Comparison of ENCODE assay signal across 9 cellular contexts in the genomic region with DNA sequence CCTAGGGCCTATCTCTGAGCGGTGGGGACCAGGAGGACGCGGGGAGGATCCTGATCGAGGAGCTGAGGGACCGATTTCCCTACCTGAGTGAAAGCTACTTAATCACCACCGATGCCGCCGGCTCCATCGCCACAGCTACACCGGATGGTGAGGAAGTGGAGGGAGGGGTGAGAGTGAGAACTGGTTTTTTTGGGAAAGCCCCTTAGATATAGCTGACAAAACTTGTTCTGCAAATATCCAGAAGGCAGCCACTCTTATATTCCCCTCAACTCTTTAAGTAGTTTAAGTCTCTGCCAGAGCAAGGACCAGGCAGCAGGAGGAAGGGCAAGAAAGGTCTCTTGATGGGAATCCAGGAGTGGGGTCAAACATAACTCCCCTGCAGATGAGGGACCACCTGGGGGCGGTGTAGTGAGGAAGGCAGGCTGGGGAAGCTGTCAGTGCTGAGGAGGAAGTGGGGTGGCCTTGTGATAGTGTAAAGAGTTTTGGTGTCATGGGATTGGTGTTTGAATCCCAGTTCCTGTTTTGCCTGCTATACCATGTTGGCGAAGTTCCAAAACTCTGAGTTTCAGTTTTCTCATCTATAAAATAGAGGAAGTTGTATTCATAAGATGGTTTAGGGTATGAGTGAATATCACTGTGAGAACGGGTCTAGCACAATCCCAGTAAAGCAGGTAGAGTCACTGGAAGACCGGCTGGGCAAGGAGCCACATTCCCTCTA. TPM values are rescaled to one million over a fixed set of nuclear protein-coding genes. Genes with fewer than 3 reads are reported as not detected.
DNase-seq lines count a peak whose midpoint lies in the region; ATAC-seq, FAIRE-seq and TF ChIP-seq lines count a peak whose summit lies in the region.
"Had no signal": no experiment of that assay in that cellular context is flagged by ENCODE, and none has a peak within 500 bp of the region (broad histone marks: within the 10 kb centered on the region; RNA-seq: fewer than 3 reads in every experiment).

No MANE protein-coding gene starts in this region.

- CTCF ChIA-PET in GM12878 (lab: Yijun Ruan, JAX): interaction anchor here (0.6 to 5.5 kb wide), 20 partner anchors 10 to 1686 kb away, joined by 3 to 101 read pairs (median 8); a partner anchor contains a TSS

- peak overlapping the region; percentile 70 for H3K4me3 ChIP-seq in GM12878
- H3K4me3 ChIP-seq: SJSA1 had no signal

- peak overlapping the region; percentile 91 for H3K27ac Mint-ChIP-seq in T-helper 1 cell treated with Interleukin-12 subunit alpha and Interleukin-12 subunit beta and Interleukin-4 antibody, amounts not matched to agents 30 μg/mL and 1 μg/mL, for 36 hours

- H2AFZ ChIP-seq in GM12878 (ENCODE audit: control insufficient read depth, low read depth, low read length): peak overlapping the region; percentile 25; the same call in 1 of the 2 replicates

- H3K9me3 Mint-ChIP-seq in T-helper 1 cell treated with Interleukin-12 subunit alpha and Interleukin-12 subunit beta and Interleukin-4 antibody, amounts not matched to agents 30 μg/mL and 1 μg/mL, for 36 hours: no peaks in the 10 kb centered on the region

- peak; percentile 22 to 83; a peak in 3 of 4 replicates for TF ChIP-seq EP300 in GM12878 (IDR thresholded peaks at IDR 0.05; ENCODE audit: borderline replicate concordance in 1 of 2, control insufficient read depth in 1 of 2, low read depth in 2 of 2, low read length in 2 of 2)

- 0 out of 2 replicates have a peak, but pooled peaks have one; percentile 4 for TF ChIP-seq RAD21 in GM12878 (IDR thresholded peaks at IDR 0.05; ENCODE audit: insufficient read depth, low read depth, low read length)

- no peaks in the 10 kb centered on the region for H3K27me3 Mint-ChIP-seq in T-helper 1 cell treated with Interleukin-12 subunit alpha and Interleukin-12 subunit beta and Interleukin-4 antibody, amounts not matched to agents 30 μg/mL and 1 μg/mL, for 36 hours (ENCODE audit: low read depth)

- no peaks in the 10 kb centered on the region for H3K9me3 ChIP-seq in GM12878 (replicated peaks; ENCODE audit: control insufficient read depth, insufficient read depth, low read length)
- H3K9me3 ChIP-seq: SJSA1 had no signal

- TF ChIP-seq POLR2A in GM12878 (IDR thresholded peaks at IDR 0.05; ENCODE audit: low read depth, low read length): peak; percentile 62

- H3K27ac ChIP-seq in GM12878 (ENCODE audit: control insufficient read depth, insufficient read depth): peak overlapping the region; percentile 95
- H3K27ac ChIP-seq: SJSA1 had no signal

- peaks cover 32% of the 10 kb centered on the region for H3K4me1 ChIP-seq in GM12878 (ENCODE audit: control insufficient read depth, insufficient read depth, low read length)

- WGBS in GM12878 (ENCODE audit: insufficient coverage, insufficient replicate concordance, low lambda C conversion rate, missing lambda C conversion rate): 3% methylated on average over 14 of the region's 14 CpGs

- peak overlapping the region; percentile 83 for H3K4me3 Mint-ChIP-seq in T-helper 1 cell treated with Interleukin-12 subunit alpha and Interleukin-12 subunit beta and Interleukin-4 antibody, amounts not matched to agents 30 μg/mL and 1 μg/mL, for 36 hours

- peaks cover 64% of the 10 kb centered on the region for H3K4me1 Mint-ChIP-seq in T-helper 1 cell treated with Interleukin-12 subunit alpha and Interleukin-12 subunit beta and Interleukin-4 antibody, amounts not matched to agents 30 μg/mL and 1 μg/mL, for 36 hours (ENCODE audit: low read depth)

- peak; percentile 94 for DNase-seq in GM12878 (ENCODE audit: low read depth, low spot score)
- peak; percentile 32 for DNase-seq in putamen (ENCODE audit: low spot score)
- no peak for DNase-seq in dedifferentiated amniotic fluid mesenchymal stem cell (ENCODE audit: extremely low spot score)
- no peak for DNase-seq in sciatic nerve (ENCODE audit: low spot score)
- no peak for DNase-seq in NCI-H345 (lab: John Stamatoyannopoulos, UW)

- intact Hi-C loops in GM12878 (cut with micrococcal nuclease; ENCODE audit: unreplicated experiment) (loop anchor here (2.0 kb wide), 1 partner anchor 59 kb away; a partner anchor contains a TSS), sciatic nerve (cut with DNase I) (no loop called here)

- H4K20me1 ChIP-seq in GM12878 (ENCODE audit: control insufficient read depth, insufficient read depth): no peaks in the 10 kb centered on the region

- peak; percentile 52 for ATAC-seq in GM18868 (IDR thresholded peaks at IDR 0.05; ENCODE audit: unreplicated experiment)
- peak; percentile 36 for ATAC-seq in HG03060 (IDR thresholded peaks at IDR 0.05; ENCODE audit: low read depth, unreplicated experiment)
- ATAC-seq in GM12878: peak; percentile 55
- ATAC-seq in sciatic nerve: no peak

- H3K9ac ChIP-seq in GM12878 (ENCODE audit: control insufficient read depth, insufficient read depth, low read length): peak overlapping the region; percentile 78

- POLR2A ChIA-PET in GM12878 (lab: Charles Lee): interaction anchor here (0.5 to 8.3 kb wide), 13 partner anchors 8 to 1651 kb away, joined by 3 to 62 read pairs (median 5); a partner anchor contains a TSS

- H3K36me3 ChIP-seq in GM12878 (ENCODE audit: control insufficient read depth in 2 of 2, insufficient read depth in 2 of 2, low read length in 1 of 2): peaks cover 11 to 30% of the 10 kb centered on the region in 2 experiments

- RAD21 ChIA-PET in GM12878 (lab: Charles Lee; ENCODE audit: unreplicated experiment): interaction anchor here (0.8 to 5.8 kb wide), 12 partner anchors 8 to 281 kb away, joined by 3 to 77 read pairs (median 7); a partner anchor contains a TSS

- BruUV-seq in GM12878 (replicated peaks; lab: Mats Ljungman, UMichigan): no TSS peak

- in situ Hi-C loops in GM12878 (cut with MboI): no loop called here

- FAIRE-seq in GM12878 (lab: Jason Lieb, UNC): peak; percentile 94

- no peaks in the 10 kb centered on the region for H3K27me3 ChIP-seq in GM12878 (replicated peaks in 1 of 2; ENCODE audit: control insufficient read depth in 2 of 2, insufficient read depth in 2 of 2, low read length in 1 of 2)
- H3K27me3 ChIP-seq: SJSA1 had no signal

- TF ChIP-seq CTCF in GM12878 (IDR thresholded peaks at IDR 0.05 in 2 of 3, conservative IDR thresholded peaks at IDR 0.05 in 1 of 3; ENCODE audit: control insufficient read depth in 2 of 3, extremely low read depth in 1 of 3, insufficient read depth in 1 of 3, low read depth in 3 of 3, low read length in 3 of 3): peak; percentile 50 to 52 (median 52)

- H3K4me2 ChIP-seq in GM12878 (ENCODE audit: control insufficient read depth, insufficient read depth): peak overlapping the region; percentile 99

- SMC1A ChIA-PET in GM12878 (lab: Charles Lee; ENCODE audit: uncharacterized antibody, unreplicated experiment): interaction anchor here (0.9 to 7.6 kb wide), 15 partner anchors 8 to 261 kb away, joined by 3 to 93 read pairs (median 8); a partner anchor contains a TSS

- peaks cover 68% of the 10 kb centered on the region for H3K79me2 ChIP-seq in GM12878 (ENCODE audit: control insufficient read depth, insufficient read depth, low read length)

- H3K36me3 Mint-ChIP-seq in T-helper 1 cell treated with Interleukin-12 subunit alpha and Interleukin-12 subunit beta and Interleukin-4 antibody, amounts not matched to agents 30 μg/mL and 1 μg/mL, for 36 hours (ENCODE audit: low read depth): peaks cover 35% of the 10 kb centered on the region

RNA-seq across cellular contexts. Expression of a gene that starts 3.4 kb away (rescaled TPM):
- total RNA-seq in GM12878 (2013; cell fraction: nucleolus; rRNA removed): 110 and 119 TPM in 2 replicates
- total RNA-seq in GM12878 (2014; rRNA removed): 110 and 116 TPM in 2 replicates
- 67.7 and 74.4 TPM in 2 replicates for total RNA-seq in GM12878 (2014; rRNA removed; fragmentation: Illumina TruSeq; extraction: Trizol)
- 123 and 135 TPM in 2 replicates for total RNA-seq in GM12878 (2021)
- 97.8 TPM for polyA plus RNA-seq in GM12878 (2011; ENCODE audit: low read depth)
- polyA plus RNA-seq in GM12878 (2011; rRNA removed): 65.3 and 85.5 TPM in 2 replicates
- polyA plus RNA-seq in GM12878 (2011; cell fraction: cytosol; rRNA removed): 99.7 and 115 TPM in 2 replicates
- polyA plus RNA-seq in GM12878 (2011; cell fraction: nucleus; rRNA removed): 174 and 177 TPM in 2 replicates
- 147 and 163 TPM in 2 replicates for polyA plus RNA-seq in GM12878 (2012)
- 71.3 and 115 TPM in 2 replicates for polyA plus RNA-seq in GM12878 (2014; fragmentation: Illumina TruSeq; extraction: Trizol)
- 10 to 100 TPM; 67.8 to 72.5 TPM for polyA plus RNA-seq in GM12878 (2014; fragmentation: Nextera tagmentation; extraction: Ambion mirVana)
- 131 and 137 TPM in 2 replicates for polyA plus RNA-seq in GM12878 (2014; rRNA removed)
- polyA plus RNA-seq in GM12878 (2016; fragmentation: Nextera tagmentation; extraction: Ambion mirVana): 100 to 1,000 TPM; 121 to 122 TPM
- polyA minus RNA-seq in GM12878 (2011; rRNA and poly(A)+ RNA removed): 64.8 and 73.5 TPM in 2 replicates
- polyA minus RNA-seq in GM12878 (2011; cell fraction: cytosol; rRNA and poly(A)+ RNA removed): 14.8 and 22.1 TPM in 2 replicates
- polyA minus RNA-seq in GM12878 (2011; cell fraction: nucleus; rRNA and poly(A)+ RNA removed): 70.4 and 127 TPM in 2 replicates
- 125 TPM for total RNA-seq in sciatic nerve

RNA-seq across cellular contexts. Expression of a gene that starts 58.2 kb away (rescaled TPM):
- 68.9 and 73.3 TPM in 2 replicates for total RNA-seq in GM12878 (2013; cell fraction: nucleolus; rRNA removed)
- total RNA-seq in GM12878 (2014; rRNA removed) (19.3 and 23.5 TPM in 2 replicates), GM12878 (2014; rRNA removed; fragmentation: Illumina TruSeq; extraction: Trizol) (17.1 and 18.0 TPM in 2 replicates), GM12878 (2021) (14.4 and 17.3 TPM in 2 replicates), sciatic nerve (25.1 TPM)
- polyA plus RNA-seq in GM12878 (2011; ENCODE audit: low read depth): 17.5 TPM
- polyA plus RNA-seq in GM12878 (2011; rRNA removed) (19.0 and 24.1 TPM in 2 replicates), GM12878 (2014; fragmentation: Illumina TruSeq; extraction: Trizol) (19.3 and 23.2 TPM in 2 replicates), GM12878 (2014; fragmentation: Nextera tagmentation; extraction: Ambion mirVana) (10 to 100 TPM; 43.6 to 63.4 TPM), GM12878 (2014; rRNA removed) (21.3 and 22.4 TPM in 2 replicates), GM12878 (2016; fragmentation: Nextera tagmentation; extraction: Ambion mirVana) (10 to 100 TPM; 37.7 to 41.9 TPM)
- polyA plus RNA-seq in GM12878 (2011; cell fraction: cytosol; rRNA removed): 8.9 and 10.4 TPM in 2 replicates
- 21.0 and 23.7 TPM in 2 replicates for polyA plus RNA-seq in GM12878 (2011; cell fraction: nucleus; rRNA removed)
- 21.0 and 21.5 TPM in 2 replicates for polyA plus RNA-seq in GM12878 (2012)
- polyA minus RNA-seq in GM12878 (2011; rRNA and poly(A)+ RNA removed): 6.4 and 10.7 TPM in 2 replicates
- 2.0 and 2.7 TPM in 2 replicates for polyA minus RNA-seq in GM12878 (2011; cell fraction: cytosol; rRNA and poly(A)+ RNA removed)
- 10.6 and 14.6 TPM in 2 replicates for polyA minus RNA-seq in GM12878 (2011; cell fraction: nucleus; rRNA and poly(A)+ RNA removed)

RNA-seq across cellular contexts. Expression of a gene that starts 58.6 kb away (rescaled TPM):
- 37.7 and 41.4 TPM in 2 replicates for total RNA-seq in GM12878 (2013; cell fraction: nucleolus; rRNA removed)
- total RNA-seq in GM12878 (2014; rRNA removed): 27.7 and 34.3 TPM in 2 replicates
- 39.7 and 43.0 TPM in 2 replicates for total RNA-seq in GM12878 (2014; rRNA removed; fragmentation: Illumina TruSeq; extraction: Trizol)
- total RNA-seq in GM12878 (2021): 36.4 and 42.3 TPM in 2 replicates
- polyA plus RNA-seq in GM12878 (2011; ENCODE audit: low read depth): 14.3 TPM
- 23.8 and 38.7 TPM in 2 replicates for polyA plus RNA-seq in GM12878 (2011; rRNA removed)
- 5.9 and 6.9 TPM in 2 replicates for polyA plus RNA-seq in GM12878 (2011; cell fraction: cytosol; rRNA removed)
- polyA plus RNA-seq in GM12878 (2011; cell fraction: nucleus; rRNA removed): 16.4 and 23.1 TPM in 2 replicates
- 23.6 and 23.9 TPM in 2 replicates for polyA plus RNA-seq in GM12878 (2012)
- polyA plus RNA-seq in GM12878 (2014; fragmentation: Illumina TruSeq; extraction: Trizol): 56.8 and 71.1 TPM in 2 replicates
- polyA plus RNA-seq in GM12878 (2014; fragmentation: Nextera tagmentation; extraction: Ambion mirVana): 10 to 100 TPM; 29.1 to 40.4 TPM
- polyA plus RNA-seq in GM12878 (2014; rRNA removed): 30.7 and 37.0 TPM in 2 replicates
- polyA plus RNA-seq in GM12878 (2016; fragmentation: Nextera tagmentation; extraction: Ambion mirVana): 10 to 100 TPM; 44.9 to 46.9 TPM
- polyA minus RNA-seq in GM12878 (2011; rRNA and poly(A)+ RNA removed): 10.3 and 11.2 TPM in 2 replicates
- polyA minus RNA-seq in GM12878 (2011; cell fraction: cytosol; rRNA and poly(A)+ RNA removed): 8.6 and 8.8 TPM in 2 replicates
- polyA minus RNA-seq in GM12878 (2011; cell fraction: nucleus; rRNA and poly(A)+ RNA removed): 13.2 and 25.7 TPM in 2 replicates
- 36.5 TPM for total RNA-seq in sciatic nerve

Comparison
In these comparisons a context has a peak if more than half of its experiments do, and no peak if none do; other contexts are left out.
1. DNase-seq: peak in GM12878 (single experiment) and putamen (single experiment); none in dedifferentiated amniotic fluid mesenchymal stem cell (single experiment), sciatic nerve (single experiment) and NCI-H345 (single experiment).